Comparison of ENCODE assay signal across 19 cellular contexts in genomic region chr3:194285024-194285858, GRCh38.
DNase-seq lines count a peak whose midpoint lies in the region; ATAC-seq and TF ChIP-seq lines count a peak whose summit lies in the region.
"Had no signal": no experiment of that assay in that cellular context is flagged by ENCODE, and none has a peak within 500 bp of the region (broad histone marks: within the 10 kb centered on the region; RNA-seq: fewer than 3 reads in every experiment).

No MANE protein-coding gene starts in this region.

- TF ChIP-seq POLR2A in Peyer's patch (IDR thresholded peaks at IDR 0.05), result no peak

- ATAC-seq in stimulated activated naive CD8-positive, alpha-beta T cell treated with anti-CD3 and anti-CD28 coated beads, Interleukin-15, amount 100 ng/mL, for 72 hours, result peak; percentile 20
- ATAC-seq in stimulated activated naive CD8-positive, alpha-beta T cell treated with anti-CD3 and anti-CD28 coated beads, Interleukin-15, Interleukin-2, amounts not matched to agents 100 U/mL and 50 U/mL, for 24 hours, result no peak
- no peak for ATAC-seq in activated CD8-positive, alpha-beta T cell treated with anti-CD3 and anti-CD28 coated beads, Interleukin-2, amount 10 ng/mL, durations not matched to agents 7 days and 5 days
- ATAC-seq: lower lobe of right lung had no signal

- no peak overlapping the region for H3K9ac ChIP-seq in iPS-18a (ENCODE audit: low read length)
- H3K9ac ChIP-seq: KMS-11 had no signal

- TF ChIP-seq CTCF in cardiac fibroblast (IDR thresholded peaks at IDR 0.05; ENCODE audit: low read depth, low read length) (no peak), Peyer's patch (IDR thresholded peaks at IDR 0.05) (no peak)

- H3K9me3 ChIP-seq in iPS-18a (ENCODE audit: control insufficient read depth, low read depth, low read length) (no peaks in the 10 kb centered on the region), Peyer's patch (no peaks in the 10 kb centered on the region)
- H3K9me3 ChIP-seq: HAP-1, lower lobe of right lung, stomach had no signal

- H3K4me3 ChIP-seq in cardiac fibroblast (replicated peaks in 1 of 2; ENCODE audit: low read depth in 2 of 2, low read length in 2 of 2) (no peak overlapping the region), iPS-18a (ENCODE audit: low read length) (peak overlapping the region; percentile 49), Peyer's patch (no peak overlapping the region)
- H3K4me3 ChIP-seq: HAP-1, lower lobe of right lung, stomach had no signal

- H3K4me1 Mint-ChIP-seq in stimulated activated naive CD8-positive, alpha-beta T cell treated with anti-CD3 and anti-CD28 coated beads, Interleukin-15, amount 100 ng/mL, for 72 hours, result no peaks in the 10 kb centered on the region
- no peaks in the 10 kb centered on the region for H3K4me1 Mint-ChIP-seq in activated CD8-positive, alpha-beta T cell treated with anti-CD3 and anti-CD28 coated beads, Interleukin-2, amount 10 ng/mL, durations not matched to agents 7 days and 5 days (ENCODE audit: low read depth)

- CTCF ChIA-PET in activated CD8-positive, alpha-beta T cell treated with anti-CD3 and anti-CD28 coated beads, Interleukin-2, amount 10 ng/mL, durations not matched to agents 7 days and 5 days (lab: Charles Lee), result no interaction called here

- peaks cover 17% of the 10 kb centered on the region for H3K27me3 Mint-ChIP-seq in stimulated activated naive CD8-positive, alpha-beta T cell treated with anti-CD3 and anti-CD28 coated beads, Interleukin-15, amount 100 ng/mL, for 72 hours
- H3K27me3 Mint-ChIP-seq in activated CD8-positive, alpha-beta T cell treated with anti-CD3 and anti-CD28 coated beads, Interleukin-2, amount 10 ng/mL, durations not matched to agents 7 days and 5 days (ENCODE audit: low read depth), result peaks cover 40% of the 10 kb centered on the region

- no peak overlapping the region for H3K4me3 Mint-ChIP-seq in stimulated activated naive CD8-positive, alpha-beta T cell treated with anti-CD3 and anti-CD28 coated beads, Interleukin-15, amount 100 ng/mL, for 72 hours
- H3K4me3 Mint-ChIP-seq in activated CD8-positive, alpha-beta T cell treated with anti-CD3 and anti-CD28 coated beads, Interleukin-2, amount 10 ng/mL, durations not matched to agents 7 days and 5 days, result no peak overlapping the region
- H3K4me3 Mint-ChIP-seq: activated T-helper 1 cell treated with anti-CD3 and anti-CD28 coated beads, Interleukin-12 subunit alpha, Interleukin-12 subunit beta, Interleukin-2, Interleukin-4 antibody, amounts not matched to agents 30 ng/mL and 10 ng/mL and 1 ng/mL, durations not matched to agents 14 hours and 24 hours and 36 hours; nephron progenitor cell had no signal

- POLR2A ChIA-PET in activated CD8-positive, alpha-beta T cell treated with anti-CD3 and anti-CD28 coated beads, Interleukin-2, amount 10 ng/mL, durations not matched to agents 7 days and 5 days (lab: Charles Lee), result no interaction called here

- peaks cover 9% of the 10 kb centered on the region for H3K27me3 ChIP-seq in iPS-18a (ENCODE audit: control insufficient read depth, insufficient read depth, low read length)
- no peaks in the 10 kb centered on the region for H3K27me3 ChIP-seq in Peyer's patch

- peaks cover 2% of the 10 kb centered on the region for H3K36me3 Mint-ChIP-seq in activated CD8-positive, alpha-beta T cell treated with anti-CD3 and anti-CD28 coated beads, Interleukin-2, amount 10 ng/mL, durations not matched to agents 7 days and 5 days (ENCODE audit: low read depth)

- no peak overlapping the region for H3K27ac ChIP-seq in iPS-18a (ENCODE audit: low read length)
- H3K27ac ChIP-seq in Peyer's patch, result no peak overlapping the region
- H3K27ac ChIP-seq: brain microvascular endothelial cell, KMS-11, lower lobe of right lung, stomach had no signal

- no peaks in the 10 kb centered on the region for H3K9me3 Mint-ChIP-seq in stimulated activated naive CD8-positive, alpha-beta T cell treated with anti-CD3 and anti-CD28 coated beads, Interleukin-15, amount 100 ng/mL, for 72 hours
- H3K9me3 Mint-ChIP-seq in activated CD8-positive, alpha-beta T cell treated with anti-CD3 and anti-CD28 coated beads, Interleukin-2, amount 10 ng/mL, durations not matched to agents 7 days and 5 days (ENCODE audit: insufficient read depth), result no peaks in the 10 kb centered on the region

- peaks cover 34% of the 10 kb centered on the region for H3K4me1 ChIP-seq in iPS-18a (ENCODE audit: control insufficient read depth, low read depth, low read length)
- no peaks in the 10 kb centered on the region for H3K4me1 ChIP-seq in Peyer's patch

- H3K27ac Mint-ChIP-seq in stimulated activated naive CD8-positive, alpha-beta T cell treated with anti-CD3 and anti-CD28 coated beads, Interleukin-15, amount 100 ng/mL, for 72 hours, result no peak overlapping the region
- no peak overlapping the region for H3K27ac Mint-ChIP-seq in activated CD8-positive, alpha-beta T cell treated with anti-CD3 and anti-CD28 coated beads, Interleukin-2, amount 10 ng/mL, durations not matched to agents 7 days and 5 days
- H3K27ac Mint-ChIP-seq: activated T-helper 1 cell treated with anti-CD3 and anti-CD28 coated beads, Interleukin-12 subunit alpha, Interleukin-12 subunit beta, Interleukin-2, Interleukin-4 antibody, amounts not matched to agents 30 ng/mL and 10 ng/mL and 1 ng/mL, durations not matched to agents 14 hours and 24 hours and 36 hours; nephron progenitor cell had no signal

- H3K36me3 ChIP-seq in iPS-18a (ENCODE audit: control insufficient read depth, low read depth, low read length) (no peaks in the 10 kb centered on the region), Peyer's patch (no peaks in the 10 kb centered on the region)
- H3K36me3 ChIP-seq: brain microvascular endothelial cell, HAP-1, lower lobe of right lung, stomach had no signal

- DNase-seq in stimulated activated naive CD8-positive, alpha-beta T cell treated with anti-CD3 and anti-CD28 coated beads, Interleukin-15, amount 100 ng/mL, for 72 hours, result no peak
- DNase-seq in stimulated activated naive CD8-positive, alpha-beta T cell treated with anti-CD3 and anti-CD28 coated beads, Interleukin-15, Interleukin-2, amounts not matched to agents 100 U/mL and 50 U/mL, for 24 hours, result no peak
- DNase-seq in cardiac fibroblast (ENCODE audit: low read depth in 2 of 2), result peak; percentile 66 to 77
- DNase-seq in Peyer's patch, result no peak
- DNase-seq in activated T-cell treated with anti-CD3 and anti-CD28 coated beads for 4 hours, result no peak
- DNase-seq in activated CD8-positive, alpha-beta T cell treated with anti-CD3 and anti-CD28 coated beads, Interleukin-2, amount 10 ng/mL, durations not matched to agents 7 days and 5 days, result no peak
- no peak for DNase-seq in NCI-H345 treated with DMSO at 0.1 percent for 48 hours (lab: John Stamatoyannopoulos, UW; ENCODE audit: unreplicated experiment)
- DNase-seq: activated CD4-positive, alpha-beta T cell treated with anti-CD3 and anti-CD28 coated beads, Interleukin-2, amount 50 U/mL, for 1 hour; brain microvascular endothelial cell; GF-D8; NCI-H146; NCI-H526; nephron progenitor cell; stomach had no signal

Comparison
In these comparisons a context has a peak if more than half of its experiments do, and no peak if none do; other contexts are left out.
1. DNase-seq: peak in cardiac fibroblast (2 of 2); none in stimulated activated naive CD8-positive, alpha-beta T cell treated with anti-CD3 and anti-CD28 coated beads, Interleukin-15, amount 100 ng/mL, for 72 hours (0 of 2), stimulated activated naive CD8-positive, alpha-beta T cell treated with anti-CD3 and anti-CD28 coated beads, Interleukin-15, Interleukin-2, amounts not matched to agents 100 U/mL and 50 U/mL, for 24 hours (single experiment), Peyer's patch (0 of 3), activated T-cell treated with anti-CD3 and anti-CD28 coated beads for 4 hours (single experiment), activated CD8-positive, alpha-beta T cell treated with anti-CD3 and anti-CD28 coated beads, Interleukin-2, amount 10 ng/mL, durations not matched to agents 7 days and 5 days (single experiment) and NCI-H345 treated with DMSO at 0.1 percent for 48 hours (single experiment).